ENCODE assay signal across 1 cellular context in genomic region chr16:70451004-70451340, GRCh38.
TF ChIP-seq lines count a peak whose summit lies in the region.

No MANE protein-coding gene starts in this region.

TF ChIP-seq in WTC11, 78 proteins besides CTCF, POLR2A, EP300 and RAD21:
- TF ChIP-seq, protein P1, sequence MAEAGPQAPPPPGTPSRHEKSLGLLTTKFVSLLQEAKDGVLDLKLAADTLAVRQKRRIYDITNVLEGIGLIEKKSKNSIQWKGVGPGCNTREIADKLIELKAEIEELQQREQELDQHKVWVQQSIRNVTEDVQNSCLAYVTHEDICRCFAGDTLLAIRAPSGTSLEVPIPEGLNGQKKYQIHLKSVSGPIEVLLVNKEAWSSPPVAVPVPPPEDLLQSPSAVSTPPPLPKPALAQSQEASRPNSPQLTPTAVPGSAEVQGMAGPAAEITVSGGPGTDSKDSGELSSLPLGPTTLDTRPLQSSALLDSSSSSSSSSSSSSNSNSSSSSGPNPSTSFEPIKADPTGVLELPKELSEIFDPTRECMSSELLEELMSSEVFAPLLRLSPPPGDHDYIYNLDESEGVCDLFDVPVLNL (CRISPR knock-in tag; IDR thresholded peaks at IDR 0.05; ENCODE audit: borderline replicate concordance, low read depth), result peak; percentile 41; the same call in 1 of the 2 replicates
TF ChIP-seq in WTC11: peak in this region for 1; not testable (repeated sequence) for 77.
